In the genomic region with DNA sequence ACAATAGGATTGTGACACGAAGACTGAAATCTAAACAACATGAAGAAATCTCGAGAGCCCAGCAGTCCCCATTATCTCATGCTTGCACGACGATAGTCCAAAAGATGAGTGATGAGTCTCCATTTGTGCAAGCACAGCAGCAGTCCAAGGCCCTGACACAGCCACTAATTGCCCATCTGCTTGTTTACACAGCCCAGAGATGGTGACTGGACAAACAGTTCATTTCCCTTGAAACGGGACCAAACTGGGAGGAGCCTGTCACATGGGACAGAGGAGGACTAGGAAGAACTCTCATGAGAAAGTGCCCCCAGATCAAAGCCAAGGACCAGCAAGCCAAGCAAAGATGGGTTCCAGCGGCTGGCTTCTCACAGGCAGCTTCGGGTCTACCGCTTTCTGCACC, we compare ENCODE assay signal across 9 cellular contexts.
DNase-seq lines count a peak whose midpoint lies in the region; ATAC-seq, FAIRE-seq and TF ChIP-seq lines count a peak whose summit lies in the region.
"Had no signal": no experiment of that assay in that cellular context is flagged by ENCODE, and none has a peak within 500 bp of the region (broad histone marks: within the 10 kb centered on the region; RNA-seq: fewer than 3 reads in every experiment).

No MANE protein-coding gene starts in this region.

- no peaks in the 10 kb centered on the region for H3K27me3 ChIP-seq in endothelial cell of umbilical vein (ENCODE audit: control insufficient read depth in 2 of 2, insufficient read depth in 2 of 2, low read length in 2 of 2)
- no peaks in the 10 kb centered on the region for H3K27me3 ChIP-seq in right atrium auricular region
- no peaks in the 10 kb centered on the region for H3K27me3 ChIP-seq in Karpas-422 (ENCODE audit: low read length)
- H3K27me3 ChIP-seq: stomach had no signal

- H3K4me3 ChIP-seq in endothelial cell of umbilical vein (replicated peaks in 1 of 3; ENCODE audit: insufficient read depth in 1 of 3, low read depth in 1 of 3, low read length in 3 of 3) (no peak overlapping the region), right atrium auricular region (no peak overlapping the region), Karpas-422 (ENCODE audit: low read length) (no peak overlapping the region)
- H3K4me3 ChIP-seq: stomach had no signal

- intact Hi-C loops in endothelial cell of umbilical vein (cut with micrococcal nuclease): loop anchor here (1.0 kb wide), 1 partner anchor 177 kb away; no protein-coding TSS in a partner anchor

- ATAC-seq in GM21515 (IDR thresholded peaks at IDR 0.05; ENCODE audit: unreplicated experiment): no peak

- no peak overlapping the region for H3K4me2 ChIP-seq in endothelial cell of umbilical vein (ENCODE audit: insufficient read depth, low read length)
- H3K4me2 ChIP-seq in Karpas-422 (ENCODE audit: low read depth, low read length, poor library complexity, severe bottlenecking): no peak overlapping the region

- H3K27ac ChIP-seq in endothelial cell of umbilical vein (ENCODE audit: insufficient read depth, low read depth, low read length) (no peak overlapping the region), right atrium auricular region (no peak overlapping the region), Karpas-422 (ENCODE audit: low read length) (no peak overlapping the region)

- TF ChIP-seq CTCF in endothelial cell of umbilical vein (IDR thresholded peaks at IDR 0.05; ENCODE audit: extremely low read depth in 1 of 2, insufficient read depth in 1 of 2, low read depth in 1 of 2, low read length in 2 of 2): no peak
- no peak for TF ChIP-seq CTCF in right atrium auricular region (IDR thresholded peaks at IDR 0.05)

- H3K9me3 ChIP-seq in endothelial cell of umbilical vein (replicated peaks; ENCODE audit: control insufficient read depth, insufficient read depth, low read length) (no peaks in the 10 kb centered on the region), right atrium auricular region (no peaks in the 10 kb centered on the region), Karpas-422 (ENCODE audit: low read length) (no peaks in the 10 kb centered on the region)
- H3K9me3 ChIP-seq: stomach had no signal

- no peaks in the 10 kb centered on the region for H3K9me2 ChIP-seq in Karpas-422 (replicated peaks; ENCODE audit: insufficient read depth, low read length)

- BruUV-seq in endothelial cell of umbilical vein (replicated peaks; lab: Mats Ljungman, UMichigan): no TSS peak

- CTCF ChIA-PET in endothelial cell of umbilical vein (lab: Charles Lee): interaction anchor here (1.0 to 3.8 kb wide), 6 partner anchors 47 to 176 kb away, joined by 3 to 35 read pairs (median 8); no protein-coding TSS in a partner anchor

- H3K9me1 ChIP-seq in endothelial cell of umbilical vein (replicated peaks; ENCODE audit: control insufficient read depth, extremely low read depth, insufficient read depth, low read length): no peaks in the 10 kb centered on the region

- dilution Hi-C loops in endothelial cell of umbilical vein (cut with MboI; ENCODE audit: extremely low pct_ligation_motif_present, low sequenced_read_pairs): no loop called here

- peak; percentile 71 for FAIRE-seq in endothelial cell of umbilical vein (lab: Jason Lieb, UNC)

- H3K36me3 ChIP-seq in endothelial cell of umbilical vein (ENCODE audit: control insufficient read depth in 2 of 2, extremely low read depth in 1 of 2, insufficient read depth in 2 of 2, low read length in 2 of 2): no peaks in the 10 kb centered on the region
- H3K36me3 ChIP-seq in right atrium auricular region: no peaks in the 10 kb centered on the region
- no peaks in the 10 kb centered on the region for H3K36me3 ChIP-seq in Karpas-422 (ENCODE audit: insufficient read depth, low read length)
- H3K36me3 ChIP-seq: stomach had no signal

- H3K4me1 ChIP-seq in endothelial cell of umbilical vein (ENCODE audit: control insufficient read depth, extremely low read depth, insufficient read depth, low read length) (peaks cover 14% of the 10 kb centered on the region), right atrium auricular region (no peaks in the 10 kb centered on the region), Karpas-422 (ENCODE audit: low read length) (peaks cover 12% of the 10 kb centered on the region)

- H2AFZ ChIP-seq in endothelial cell of umbilical vein (ENCODE audit: low read depth, low read length) (peak overlapping the region; percentile 9), Karpas-422 (ENCODE audit: low read length) (no peak overlapping the region)

- H3K9ac ChIP-seq in endothelial cell of umbilical vein (replicated peaks; ENCODE audit: extremely low read depth, insufficient read depth, low read length) (no peak overlapping the region), Karpas-422 (ENCODE audit: low read length) (no peak overlapping the region)

- no peaks in the 10 kb centered on the region for H3K79me2 ChIP-seq in endothelial cell of umbilical vein (ENCODE audit: control insufficient read depth, insufficient read depth, low read length)
- no peaks in the 10 kb centered on the region for H3K79me2 ChIP-seq in Karpas-422 (ENCODE audit: low read length)

- DNase-seq in DMS53 treated with DMSO at 0.1 percent for 48 hours (lab: John Stamatoyannopoulos, UW; ENCODE audit: unreplicated experiment): peak; percentile 36
- peak; percentile 99 for DNase-seq in NCI-H69 (lab: John Stamatoyannopoulos, UW)
- DNase-seq in endothelial cell of umbilical vein (ENCODE audit: low read depth, low spot score): peak; percentile 57
- peak; percentile 47 for DNase-seq in occipital lobe (lab: John Stamatoyannopoulos, UW)
- DNase-seq in right atrium auricular region (ENCODE audit: low spot score): no peak
- DNase-seq in Karpas-422: no peak
- no peak for DNase-seq in GDM1 (lab: John Stamatoyannopoulos, UW)
- DNase-seq: stomach had no signal

- H4K20me1 ChIP-seq in endothelial cell of umbilical vein (replicated peaks; ENCODE audit: control insufficient read depth, extremely low read depth, insufficient read depth, low read length): no peaks in the 10 kb centered on the region
- H4K20me1 ChIP-seq in Karpas-422 (ENCODE audit: insufficient read depth, low read depth, low read length): no peaks in the 10 kb centered on the region

- POLR2A ChIA-PET in endothelial cell of umbilical vein (lab: Charles Lee): no interaction called here

- no peak for TF ChIP-seq POLR2A in endothelial cell of umbilical vein (IDR thresholded peaks at IDR 0.05; ENCODE audit: low read depth, low read length)

TF ChIP-seq in endothelial cell of umbilical vein, 7 proteins besides CTCF, POLR2A, EP300 and RAD21:
- TF ChIP-seq JUN (IDR thresholded peaks at IDR 0.05; ENCODE audit: borderline replicate concordance, insufficient read depth, insufficient read length, low read depth) (peak; percentile 15), EZH2 (IDR thresholded peaks at IDR 0.05; ENCODE audit: borderline replicate concordance, low read depth, low read length, severe bottlenecking) (no peak), GATA2 (IDR thresholded peaks at IDR 0.05; ENCODE audit: insufficient read depth, insufficient read length, low read depth, low read length) (no peak), MYC (IDR thresholded peaks at IDR 0.05; ENCODE audit: low read depth, low read length) (no peak), POLR2AphosphoS5 (IDR thresholded peaks at IDR 0.05; ENCODE audit: insufficient read depth, low read depth, low read length) (peak; percentile 61), FOS (IDR thresholded peaks at IDR 0.05; ENCODE audit: borderline replicate concordance, insufficient read depth, low read length) (peak; percentile 68)
- TF ChIP-seq, protein P1, sequence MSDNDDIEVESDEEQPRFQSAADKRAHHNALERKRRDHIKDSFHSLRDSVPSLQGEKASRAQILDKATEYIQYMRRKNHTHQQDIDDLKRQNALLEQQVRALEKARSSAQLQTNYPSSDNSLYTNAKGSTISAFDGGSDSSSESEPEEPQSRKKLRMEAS (IDR thresholded peaks at IDR 0.05; ENCODE audit: insufficient read depth, insufficient read length): no peak

Comparison
In these comparisons a context has a peak if more than half of its experiments do, and no peak if none do; other contexts are left out.
1. DNase-seq: peak in DMS53 treated with DMSO at 0.1 percent for 48 hours (single experiment), NCI-H69 (single experiment), endothelial cell of umbilical vein (single experiment) and occipital lobe (single experiment); none in right atrium auricular region (single experiment), Karpas-422 (single experiment) and GDM1 (single experiment).